15 cellular contexts compared by ENCODE assay signal in the genomic region with DNA sequence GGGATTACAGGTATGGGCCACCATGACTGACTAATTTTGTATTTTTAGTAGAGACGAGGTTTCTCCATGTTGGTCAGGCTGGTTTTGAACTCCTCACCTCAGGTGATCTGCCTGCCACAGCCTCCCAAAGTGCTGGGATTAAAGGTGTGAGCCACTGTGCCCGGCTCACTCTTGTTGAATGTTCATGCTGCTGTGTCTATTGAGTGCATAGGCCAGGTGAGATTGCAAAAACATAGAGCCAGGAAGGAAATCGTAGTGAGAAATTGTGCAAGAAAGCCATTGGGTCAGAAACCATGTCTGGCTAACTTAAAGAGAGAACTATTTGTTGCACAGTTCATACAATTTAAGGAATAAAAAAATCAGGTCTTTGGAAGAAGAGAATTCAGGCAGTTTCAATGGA. TPM values are rescaled to one million over a fixed set of nuclear protein-coding genes. Genes with fewer than 3 reads are reported as not detected.
DNase-seq lines count a peak whose midpoint lies in the region; ATAC-seq, FAIRE-seq and TF ChIP-seq lines count a peak whose summit lies in the region.
"Had no signal": no experiment of that assay in that cellular context is flagged by ENCODE, and none has a peak within 500 bp of the region (broad histone marks: within the 10 kb centered on the region; RNA-seq: fewer than 3 reads in every experiment).

No MANE protein-coding gene starts in this region.

- H3K79me1 ChIP-seq in H9 (ENCODE audit: insufficient read depth, low read depth, low read length, poor library complexity, severe bottlenecking), result no peaks in the 10 kb centered on the region
- H3K79me1 ChIP-seq in neuronal stem cell (ENCODE audit: low read depth, low read length), result no peaks in the 10 kb centered on the region

- H2AK5ac ChIP-seq in H9 (ENCODE audit: insufficient read length, low read length), result no peak overlapping the region
- H2AK5ac ChIP-seq in neuronal stem cell (ENCODE audit: low read depth, low read length), result no peak overlapping the region

- H3K9ac ChIP-seq in H9 (ENCODE audit: extremely low read depth, insufficient read length, low read length), result no peak overlapping the region
- H3K9ac ChIP-seq in endodermal cell (ENCODE audit: extremely low read depth, low read length, poor library complexity, severe bottlenecking), result no peak overlapping the region
- no peak overlapping the region for H3K9ac ChIP-seq in neuronal stem cell (ENCODE audit: low read depth, low read length, poor library complexity)
- H3K9ac ChIP-seq: BLaER1 treated with 17β-estradiol and CSF1 and Interleukin-3, amounts not matched to agents 10 nM and 100 nM had no signal

- H3K4me2 ChIP-seq in H9 (ENCODE audit: insufficient read depth, insufficient read length, low read length) (no peak overlapping the region), neuronal stem cell (ENCODE audit: insufficient read depth, low read length, poor library complexity, severe bottlenecking) (no peak overlapping the region)
- H3K4me2 ChIP-seq: A549; BLaER1 treated with 17β-estradiol and CSF1 and Interleukin-3, amounts not matched to agents 10 nM and 100 nM had no signal

- H2BK120ac ChIP-seq in H9 (ENCODE audit: low read depth, low read length, poor library complexity, severe bottlenecking), result no peak overlapping the region
- no peak overlapping the region for H2BK120ac ChIP-seq in neuronal stem cell (ENCODE audit: low read depth, low read length)

- no peak overlapping the region for H2BK20ac ChIP-seq in H9 (ENCODE audit: low read depth, low read length, poor library complexity, severe bottlenecking)

- H3K4me3 ChIP-seq in NB4 (ENCODE audit: low read depth, low read length), result no peak overlapping the region
- no peak overlapping the region for H3K4me3 ChIP-seq in endodermal cell (ENCODE audit: low read length)
- no peak overlapping the region for H3K4me3 ChIP-seq in neuronal stem cell (ENCODE audit: low read length in 2 of 2)
- H3K4me3 ChIP-seq: A549; BLaER1 treated with 17β-estradiol and CSF1 and Interleukin-3, amounts not matched to agents 10 nM and 100 nM had no signal

- no peak overlapping the region for H3K56ac ChIP-seq in H9 (ENCODE audit: insufficient read length, low read depth, low read length)

- H3K9me3 ChIP-seq in H9 (ENCODE audit: control insufficient read depth, low read depth, low read length) (no peaks in the 10 kb centered on the region), endodermal cell (ENCODE audit: control insufficient read depth, low read length) (no peaks in the 10 kb centered on the region), neuronal stem cell (replicated peaks in 1 of 2; ENCODE audit: control insufficient read depth in 2 of 2, insufficient read depth in 1 of 2, low read depth in 1 of 2, low read length in 2 of 2) (no peaks in the 10 kb centered on the region)
- H3K9me3 ChIP-seq: A549; BLaER1 treated with 17β-estradiol and CSF1 and Interleukin-3, amounts not matched to agents 10 nM and 100 nM had no signal

- H3K14ac ChIP-seq in H9 (ENCODE audit: insufficient read depth, low read length) (no peak overlapping the region), neuronal stem cell (ENCODE audit: low read length) (no peak overlapping the region)

- no peaks in the 10 kb centered on the region for H3K23me2 ChIP-seq in H9 (ENCODE audit: insufficient read length, low read depth, low read length, poor library complexity, severe bottlenecking)

- ATAC-seq in stimulated activated memory B cell treated with anti-CD40 and anti-IgM and Interleukin-4, amounts not matched to agents 10 μg/mL and 1 μg/mL and 100 μg/mL, for 72 hours, result no peak
- ATAC-seq: A549 had no signal

- H3K23ac ChIP-seq in H9 (ENCODE audit: insufficient read length, low read depth, low read length) (no peak overlapping the region), neuronal stem cell (ENCODE audit: low read depth, low read length, poor library complexity) (no peak overlapping the region)

- H4K20me1 ChIP-seq in H9 (ENCODE audit: control insufficient read depth, insufficient read depth, insufficient read length), result no peaks in the 10 kb centered on the region
- H4K20me1 ChIP-seq: BLaER1 treated with 17β-estradiol and CSF1 and Interleukin-3, amounts not matched to agents 10 nM and 100 nM had no signal

- H2BK5ac ChIP-seq in H9 (ENCODE audit: insufficient read length, low read length) (no peak overlapping the region), neuronal stem cell (ENCODE audit: low read length) (no peak overlapping the region)

- no peak for TF ChIP-seq POLR2A in NB4 (IDR thresholded peaks at IDR 0.05; ENCODE audit: extremely low read depth, insufficient read length)

- H3K27ac ChIP-seq in H9 (ENCODE audit: insufficient read length, low read depth, low read length) (no peak overlapping the region), endodermal cell (ENCODE audit: low read depth, low read length) (no peak overlapping the region), neuronal stem cell (replicated peaks; ENCODE audit: low read length) (peak overlapping the region; percentile 99)
- H3K27ac ChIP-seq: BLaER1 treated with 17β-estradiol and CSF1 and Interleukin-3, amounts not matched to agents 10 nM and 100 nM had no signal

- no peaks in the 10 kb centered on the region for H3K79me2 ChIP-seq in H9 (ENCODE audit: insufficient read depth, low read length)

- H3K27me3 Mint-ChIP-seq in H9 (ENCODE audit: low read depth) (no peaks in the 10 kb centered on the region), endodermal cell (ENCODE audit: insufficient read depth) (no peaks in the 10 kb centered on the region)
- no peaks in the 10 kb centered on the region for H3K27me3 Mint-ChIP-seq in stimulated activated memory B cell treated with anti-CD40 and anti-IgM and Interleukin-4, amounts not matched to agents 10 μg/mL and 1 μg/mL and 100 μg/mL, for 72 hours
- H3K27me3 Mint-ChIP-seq: CD4-positive, CD25-positive, alpha-beta regulatory T cell had no signal

- no peak for TF ChIP-seq CTCF in H9 (conservative IDR thresholded peaks at IDR 0.05)
- TF ChIP-seq CTCF in NB4 (IDR thresholded peaks at IDR 0.05; ENCODE audit: low read depth, low read length), result no peak
- TF ChIP-seq CTCF in endodermal cell (conservative IDR thresholded peaks at IDR 0.05), result no peak

- H2BK15ac ChIP-seq in H9 (ENCODE audit: low read depth, low read length) (no peak overlapping the region), neuronal stem cell (ENCODE audit: low read length) (no peak overlapping the region)

- H4K91ac ChIP-seq in H9 (ENCODE audit: insufficient read length, low read depth, low read length), result no peak overlapping the region
- H4K91ac ChIP-seq in neuronal stem cell (ENCODE audit: low read depth, low read length, poor library complexity), result no peak overlapping the region

- DNase-seq in H9 (no peak), NB4 (ENCODE audit: low read depth) (peak; percentile 20), endodermal cell (no peak), neuronal stem cell (ENCODE audit: low spot score) (no peak), NCI-H345 (lab: John Stamatoyannopoulos, UW) (no peak), urothelium cell line (ENCODE audit: low spot score) (no peak)
- DNase-seq: Calu3; CD4-positive, CD25-positive, alpha-beta regulatory T cell; DMS 273 treated with DMSO at 0.1 percent for 48 hours; HCEC 1CT; HFFc6 had no signal

- H3K4me1 ChIP-seq in H9 (ENCODE audit: insufficient read depth, low read length) (peaks cover 13% of the 10 kb centered on the region), endodermal cell (ENCODE audit: control insufficient read depth, insufficient read depth, low read length) (peaks cover 24% of the 10 kb centered on the region), neuronal stem cell (ENCODE audit: control insufficient read depth in 2 of 2, insufficient read depth in 1 of 2, low read depth in 1 of 2, low read length in 2 of 2) (peaks cover 26 to 43% of the 10 kb centered on the region in 2 donors)

- WGBS in H9 (ENCODE audit: extremely low coverage, insufficient read length, low lambda C conversion rate), result no CpG with 5 or more reads among the region's 3 CpGs
- 87 to 92% methylated on average over 3 of the region's 3 CpGs for WGBS in endodermal cell (ENCODE audit: insufficient coverage in 1 of 2, insufficient read length in 1 of 2), 2 experiments
- no CpG with 5 or more reads among the region's 3 CpGs for WGBS in neuronal stem cell (ENCODE audit: extremely low coverage in 2 of 2, insufficient read length in 2 of 2, insufficient replicate concordance in 1 of 2), 2 donors

- H3K36me3 Mint-ChIP-seq in H9 (ENCODE audit: insufficient read depth in 1 of 3, low read depth in 3 of 3) (no peaks in the 10 kb centered on the region), endodermal cell (ENCODE audit: low read depth) (no peaks in the 10 kb centered on the region)
- H3K36me3 Mint-ChIP-seq in stimulated activated memory B cell treated with anti-CD40 and anti-IgM and Interleukin-4, amounts not matched to agents 10 μg/mL and 1 μg/mL and 100 μg/mL, for 72 hours, result peaks cover 5% of the 10 kb centered on the region

- peaks cover 0 to 2% of the 10 kb centered on the region in 2 experiments; a peak in 2 of 5 replicates for H3K9me3 Mint-ChIP-seq in H9
- no peaks in the 10 kb centered on the region for H3K9me3 Mint-ChIP-seq in endodermal cell
- H3K9me3 Mint-ChIP-seq in stimulated activated memory B cell treated with anti-CD40 and anti-IgM and Interleukin-4, amounts not matched to agents 10 μg/mL and 1 μg/mL and 100 μg/mL, for 72 hours, result no peaks in the 10 kb centered on the region
- H3K9me3 Mint-ChIP-seq: HFFc6 had no signal

- H3K36me3 ChIP-seq in endodermal cell (ENCODE audit: control insufficient read depth, insufficient read depth, low read length) (no peaks in the 10 kb centered on the region), neuronal stem cell (replicated peaks in 1 of 2; ENCODE audit: control insufficient read depth in 2 of 2, insufficient read depth in 2 of 2, low read length in 2 of 2) (no peaks in the 10 kb centered on the region)
- H3K36me3 ChIP-seq: BLaER1 treated with 17β-estradiol and CSF1 and Interleukin-3, amounts not matched to agents 10 nM and 100 nM had no signal

- no peak overlapping the region for H4K8ac ChIP-seq in H9 (replicated peaks; ENCODE audit: insufficient read length, low read depth, low read length)
- no peak overlapping the region for H4K8ac ChIP-seq in neuronal stem cell (ENCODE audit: low read depth, low read length)

- H3K27ac Mint-ChIP-seq in H9, result peak overlapping the region in 2 of 3 experiments; percentile 1 to 34; a peak in 3 of 7 replicates
- H3K27ac Mint-ChIP-seq in endodermal cell, result peak overlapping the region; percentile 7
- no peak overlapping the region for H3K27ac Mint-ChIP-seq in stimulated activated memory B cell treated with anti-CD40 and anti-IgM and Interleukin-4, amounts not matched to agents 10 μg/mL and 1 μg/mL and 100 μg/mL, for 72 hours
- H3K27ac Mint-ChIP-seq: CD4-positive, CD25-positive, alpha-beta regulatory T cell; HFFc6 had no signal

- H3K27me3 ChIP-seq in H9 (ENCODE audit: insufficient read depth, low read length) (no peaks in the 10 kb centered on the region), endodermal cell (ENCODE audit: control insufficient read depth, insufficient read depth, low read length, poor library complexity, severe bottlenecking) (no peaks in the 10 kb centered on the region), neuronal stem cell (ENCODE audit: control insufficient read depth in 3 of 3, insufficient read depth in 3 of 3, low read depth in 1 of 3, low read length in 3 of 3) (no peaks in the 10 kb centered on the region)
- H3K27me3 ChIP-seq: BLaER1 treated with 17β-estradiol and CSF1 and Interleukin-3, amounts not matched to agents 10 nM and 100 nM had no signal

- H3K4me1 Mint-ChIP-seq in H9 (peaks cover 49 to 50% of the 10 kb centered on the region in 2 experiments), endodermal cell (peaks cover 62% of the 10 kb centered on the region)
- H3K4me1 Mint-ChIP-seq in stimulated activated memory B cell treated with anti-CD40 and anti-IgM and Interleukin-4, amounts not matched to agents 10 μg/mL and 1 μg/mL and 100 μg/mL, for 72 hours, result peaks cover 6% of the 10 kb centered on the region
- H3K4me1 Mint-ChIP-seq: CD4-positive, CD25-positive, alpha-beta regulatory T cell had no signal

- H3K18ac ChIP-seq in H9 (ENCODE audit: insufficient read length, low read depth, low read length), result no peak overlapping the region
- no peak overlapping the region for H3K18ac ChIP-seq in neuronal stem cell (ENCODE audit: low read length)

- H3K4ac ChIP-seq in H9 (ENCODE audit: low read depth, low read length) (no peak overlapping the region), neuronal stem cell (ENCODE audit: low read length) (no peak overlapping the region)

- H2BK12ac ChIP-seq in H9 (ENCODE audit: insufficient read length, low read depth, low read length), result no peak overlapping the region
- no peak overlapping the region for H2BK12ac ChIP-seq in neuronal stem cell (ENCODE audit: low read length)

- H4K5ac ChIP-seq in H9 (ENCODE audit: insufficient read length, low read depth, low read length), result no peak overlapping the region

- H2AFZ ChIP-seq in H9 (ENCODE audit: low read length) (no peak overlapping the region), neuronal stem cell (ENCODE audit: low read length) (no peak overlapping the region)

- no peak overlapping the region for H3T11ph ChIP-seq in H9 (ENCODE audit: low read length)

- no peak for FAIRE-seq in urothelium cell line (lab: Jason Lieb, UNC)
- FAIRE-seq: A549, H1 had no signal

- H3K4me3 Mint-ChIP-seq in H9 (no peak overlapping the region; a peak in 1 of 5 replicates), endodermal cell (no peak overlapping the region)
- no peak overlapping the region for H3K4me3 Mint-ChIP-seq in stimulated activated memory B cell treated with anti-CD40 and anti-IgM and Interleukin-4, amounts not matched to agents 10 μg/mL and 1 μg/mL and 100 μg/mL, for 72 hours
- H3K4me3 Mint-ChIP-seq: CD4-positive, CD25-positive, alpha-beta regulatory T cell; HFFc6 had no signal

RNA-seq across cellular contexts. Expression of a gene that starts 45.5 kb away (rescaled TPM):
- 120 and 122 TPM in 2 replicates for total RNA-seq in H9 (2021)
- total RNA-seq in endodermal cell, result 1,000 to 10,000 TPM; 1,055 to 1,188 TPM
- polyA plus RNA-seq in endodermal cell (2013, experiment 1 of 2), result 95.5 TPM
- polyA plus RNA-seq in endodermal cell (2013, experiment 2 of 2), result 122 TPM
- polyA plus RNA-seq in neuronal stem cell (2013, experiment 1 of 2), result 267 TPM
- polyA plus RNA-seq in neuronal stem cell (2013, experiment 2 of 2), result 274 TPM
